28 cellular contexts compared by ENCODE assay signal in the genomic region with DNA sequence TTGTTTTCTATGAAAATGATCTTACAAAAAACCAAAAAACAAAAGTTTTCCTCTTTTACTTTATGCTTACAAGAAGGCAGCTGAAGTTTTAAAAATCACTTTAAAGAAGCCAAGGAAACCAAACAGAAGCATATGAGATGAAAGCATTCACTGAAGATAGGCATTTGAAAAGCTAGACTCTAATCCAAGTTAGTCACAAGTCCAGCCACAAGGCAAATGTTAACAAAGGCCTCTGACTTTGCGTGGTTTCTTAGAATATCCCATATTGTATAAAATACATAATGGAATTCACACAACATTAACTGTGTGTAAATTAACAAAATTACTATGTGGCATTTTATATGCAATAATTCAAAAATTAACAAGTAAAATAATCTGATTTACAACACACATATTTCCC. TPM values are rescaled to one million over a fixed set of nuclear protein-coding genes. Genes with fewer than 3 reads are reported as not detected.
DNase-seq lines count a peak whose midpoint lies in the region; ATAC-seq and TF ChIP-seq lines count a peak whose summit lies in the region.
"Had no signal": no experiment of that assay in that cellular context is flagged by ENCODE, and none has a peak within 500 bp of the region (broad histone marks: within the 10 kb centered on the region; RNA-seq: fewer than 3 reads in every experiment).

No MANE protein-coding gene starts in this region.

- H3K36me3 Mint-ChIP-seq in activated CD4-positive, alpha-beta memory T cell treated with anti-CD3 and anti-CD28 coated beads, Interleukin-2, amount 10 ng/mL, durations not matched to agents 7 days and 5 days (ENCODE audit: low read depth): peaks cover 49% of the 10 kb centered on the region
- peaks cover 31% of the 10 kb centered on the region for H3K36me3 Mint-ChIP-seq in activated CD4-positive, alpha-beta memory T cell treated with anti-CD3 and anti-CD28 coated beads for 36 hours
- H3K36me3 Mint-ChIP-seq in mesothelial cell of epicardium: peaks cover 26% of the 10 kb centered on the region

- CTCF ChIA-PET in activated CD4-positive, alpha-beta memory T cell treated with anti-CD3 and anti-CD28 coated beads, Interleukin-2, amount 10 ng/mL, durations not matched to agents 7 days and 5 days (lab: Charles Lee): no interaction called here
- CTCF ChIA-PET in activated CD4-positive, alpha-beta memory T cell treated with anti-CD3 and anti-CD28 coated beads for 36 hours (lab: Charles Lee): no interaction called here

- H3K9me3 Mint-ChIP-seq in activated CD4-positive, alpha-beta memory T cell treated with anti-CD3 and anti-CD28 coated beads, Interleukin-2, amount 10 ng/mL, durations not matched to agents 7 days and 5 days: no peaks in the 10 kb centered on the region
- no peaks in the 10 kb centered on the region for H3K9me3 Mint-ChIP-seq in activated CD4-positive, alpha-beta memory T cell treated with anti-CD3 and anti-CD28 coated beads for 36 hours
- no peaks in the 10 kb centered on the region for H3K9me3 Mint-ChIP-seq in mesothelial cell of epicardium
- H3K9me3 Mint-ChIP-seq: activated T-cell treated with anti-CD3 and anti-CD28 coated beads, Interleukin-2, amount 50 U/mL, for 24 hours; stimulated activated memory B cell treated with anti-CD40 and anti-IgM and Interleukin-4, amounts not matched to agents 10 μg/mL and 1 μg/mL and 100 μg/mL, for 72 hours had no signal

- ATAC-seq in foreskin keratinocyte (no peak), GM19463 (IDR thresholded peaks at IDR 0.05; ENCODE audit: unreplicated experiment) (no peak)
- ATAC-seq: left lung; stimulated activated memory B cell treated with anti-CD40 and anti-IgM and Interleukin-4, amounts not matched to agents 10 μg/mL and 1 μg/mL and 100 μg/mL, for 72 hours had no signal

- no peaks in the 10 kb centered on the region for H3K27me3 Mint-ChIP-seq in activated CD4-positive, alpha-beta memory T cell treated with anti-CD3 and anti-CD28 coated beads, Interleukin-2, amount 10 ng/mL, durations not matched to agents 7 days and 5 days
- H3K27me3 Mint-ChIP-seq in activated CD4-positive, alpha-beta memory T cell treated with anti-CD3 and anti-CD28 coated beads for 36 hours: no peaks in the 10 kb centered on the region
- no peaks in the 10 kb centered on the region for H3K27me3 Mint-ChIP-seq in mesothelial cell of epicardium (ENCODE audit: low read depth)
- H3K27me3 Mint-ChIP-seq: activated T-cell treated with anti-CD3 and anti-CD28 coated beads, Interleukin-2, amount 50 U/mL, for 24 hours; stimulated activated memory B cell treated with anti-CD40 and anti-IgM and Interleukin-4, amounts not matched to agents 10 μg/mL and 1 μg/mL and 100 μg/mL, for 72 hours had no signal

- intact Hi-C loops in activated CD4-positive, alpha-beta memory T cell treated with anti-CD3 and anti-CD28 coated beads for 36 hours (cut with micrococcal nuclease): no loop called here

- TF ChIP-seq CTCF in choroid plexus epithelial cell (conservative IDR thresholded peaks at IDR 0.05; ENCODE audit: low read depth, low read length) (no peak), mesothelial cell of epicardium (IDR thresholded peaks at IDR 0.05; ENCODE audit: unreplicated experiment) (no peak), foreskin keratinocyte (conservative IDR thresholded peaks at IDR 0.05) (no peak)

- H3K27ac ChIP-seq in foreskin keratinocyte: no peak overlapping the region
- H3K27ac ChIP-seq: 22Rv1, breast epithelium, C4-2B, HL-60, left lung, prostate gland, transverse colon, WERI-Rb-1 had no signal

- H3K4me3 Mint-ChIP-seq in activated CD4-positive, alpha-beta memory T cell treated with anti-CD3 and anti-CD28 coated beads, Interleukin-2, amount 10 ng/mL, durations not matched to agents 7 days and 5 days: no peak overlapping the region
- no peak overlapping the region for H3K4me3 Mint-ChIP-seq in activated CD4-positive, alpha-beta memory T cell treated with anti-CD3 and anti-CD28 coated beads for 36 hours
- H3K4me3 Mint-ChIP-seq in mesothelial cell of epicardium: no peak overlapping the region
- H3K4me3 Mint-ChIP-seq: activated T-cell treated with anti-CD3 and anti-CD28 coated beads, Interleukin-2, amount 50 U/mL, for 24 hours; stimulated activated memory B cell treated with anti-CD40 and anti-IgM and Interleukin-4, amounts not matched to agents 10 μg/mL and 1 μg/mL and 100 μg/mL, for 72 hours had no signal

- no peaks in the 10 kb centered on the region for H3K27me3 ChIP-seq in foreskin keratinocyte
- H3K27me3 ChIP-seq: breast epithelium, left lung, transverse colon had no signal

- no peaks in the 10 kb centered on the region for H3K4me1 ChIP-seq in foreskin keratinocyte
- H3K4me1 ChIP-seq: breast epithelium, left lung, prostate gland, transverse colon had no signal

- no peak for DNase-seq in activated CD4-positive, alpha-beta memory T cell treated with anti-CD3 and anti-CD28 coated beads, Interleukin-2, amount 10 ng/mL, durations not matched to agents 7 days and 5 days
- no peak for DNase-seq in activated CD4-positive, alpha-beta memory T cell treated with anti-CD3 and anti-CD28 coated beads for 36 hours
- DNase-seq in choroid plexus epithelial cell (ENCODE audit: low read depth) (peak; percentile 43), mesothelial cell of epicardium (ENCODE audit: low spot score in 2 of 2, unreplicated experiment in 2 of 2) (no peak), NOMO-1 treated with dmso at 0.1 percent for 144 hours (lab: John Stamatoyannopoulos, UW; ENCODE audit: unreplicated experiment) (no peak), foreskin keratinocyte (no peak), HPDE6-E6E7 (ENCODE audit: extremely low spot score) (no peak)
- DNase-seq: activated CD4-positive, alpha-beta T cell treated with anti-CD3 and anti-CD28 coated beads for 4 hours; activated T-cell treated with anti-CD3 and anti-CD28 coated beads, Interleukin-2, amount 50 U/mL, for 24 hours; DMS79; GDM1; Karpas-422; left lung; mesendoderm; NCI-H1436 treated with DMSO at 0.1 percent for 48 hours; NCI-H226; NCI-H774; T1000; transverse colon; WERI-Rb-1 had no signal

- POLR2A ChIA-PET in activated CD4-positive, alpha-beta memory T cell treated with anti-CD3 and anti-CD28 coated beads, Interleukin-2, amount 10 ng/mL, durations not matched to agents 7 days and 5 days (lab: Charles Lee): interaction anchor here (1.1 to 1.3 kb wide), 2 partner anchors 17 to 103 kb away, joined by 3 read pairs; a partner anchor contains a TSS
- POLR2A ChIA-PET in activated CD4-positive, alpha-beta memory T cell treated with anti-CD3 and anti-CD28 coated beads for 36 hours (lab: Charles Lee): interaction anchor here (0.7 kb wide), 1 partner anchor 8 kb away, joined by 3 read pairs; no protein-coding TSS in a partner anchor

- peak overlapping the region; percentile 21 for H3K27ac Mint-ChIP-seq in activated CD4-positive, alpha-beta memory T cell treated with anti-CD3 and anti-CD28 coated beads, Interleukin-2, amount 10 ng/mL, durations not matched to agents 7 days and 5 days
- no peak overlapping the region for H3K27ac Mint-ChIP-seq in activated CD4-positive, alpha-beta memory T cell treated with anti-CD3 and anti-CD28 coated beads for 36 hours
- H3K27ac Mint-ChIP-seq in mesothelial cell of epicardium: peak overlapping the region; percentile 73
- H3K27ac Mint-ChIP-seq: activated T-cell treated with anti-CD3 and anti-CD28 coated beads, Interleukin-2, amount 50 U/mL, for 24 hours; stimulated activated memory B cell treated with anti-CD40 and anti-IgM and Interleukin-4, amounts not matched to agents 10 μg/mL and 1 μg/mL and 100 μg/mL, for 72 hours had no signal

- H3K4me1 Mint-ChIP-seq in activated CD4-positive, alpha-beta memory T cell treated with anti-CD3 and anti-CD28 coated beads, Interleukin-2, amount 10 ng/mL, durations not matched to agents 7 days and 5 days: peaks cover 22% of the 10 kb centered on the region
- H3K4me1 Mint-ChIP-seq in activated CD4-positive, alpha-beta memory T cell treated with anti-CD3 and anti-CD28 coated beads for 36 hours (ENCODE audit: low read depth): peaks cover 23% of the 10 kb centered on the region
- H3K4me1 Mint-ChIP-seq in mesothelial cell of epicardium: peaks cover 3% of the 10 kb centered on the region

- no peak overlapping the region for H3K4me3 ChIP-seq in choroid plexus epithelial cell (ENCODE audit: low read depth, low read length)
- H3K4me3 ChIP-seq: breast epithelium, HAP-1, left lung, prostate gland, transverse colon had no signal

RNA-seq across cellular contexts. Expression of a gene that starts 17.7 kb away (rescaled TPM):
- total RNA-seq in activated CD4-positive, alpha-beta memory T cell treated with anti-CD3 and anti-CD28 coated beads, Interleukin-2, amount 10 ng/mL, durations not matched to agents 7 days and 5 days: 10 to 100 TPM; 61.4 to 63.5 TPM
- 100 to 1,000 TPM; 145 to 146 TPM for total RNA-seq in activated CD4-positive, alpha-beta memory T cell treated with anti-CD3 and anti-CD28 coated beads for 36 hours
- 77.5 to 77.7 TPM (median 77.7 TPM) in 3 replicates for total RNA-seq in mesothelial cell of epicardium
- 141 and 157 TPM in 2 replicates for total RNA-seq in foreskin keratinocyte
- polyA plus RNA-seq in foreskin keratinocyte: 104 and 129 TPM in 2 replicates
